Comparison of ENCODE assay signal across 6 cellular contexts in genomic region chr1:244220410-244220809, GRCh38.
"Had no signal": no experiment of that assay in that cellular context is flagged by ENCODE, and none has a peak within 500 bp of the region (broad histone marks: within the 10 kb centered on the region; RNA-seq: fewer than 3 reads in every experiment).

No MANE protein-coding gene starts in this region.

- DNase-seq: IMR-90, KBM-7, KG1 had no signal

- ATAC-seq: HepG2, K562 had no signal

- H3K4me3 ChIP-seq: K562 had no signal

- H3K27ac ChIP-seq: HL-60 had no signal
